In genomic region chr18:75208055-75208835, GRCh38 we compare ENCODE assay signal across 8 cellular contexts. TPM values are rescaled to one million over a fixed set of nuclear protein-coding genes. Genes with fewer than 3 reads are reported as not detected.
A peak's percentile ranks its signal among the peaks of the same experiment; 100 is the strongest.
DNase-seq lines count a peak whose midpoint lies in the region; ATAC-seq and TF ChIP-seq lines count a peak whose summit lies in the region.

No MANE protein-coding gene starts in this region.

- peaks cover 60% of the 10 kb centered on the region for H3K4me1 Mint-ChIP-seq in activated naive CD4-positive, alpha-beta T cell treated with anti-CD3 and anti-CD28 coated beads, Interleukin-2, amount 10 ng/mL, durations not matched to agents 7 days and 5 days
- peaks cover 29% of the 10 kb centered on the region for H3K4me1 Mint-ChIP-seq in glutamatergic neuron (ENCODE audit: low read depth, unreplicated experiment)

- peaks cover 18 to 24% of the 10 kb centered on the region in 2 experiments for H3K4me1 ChIP-seq in trophoblast cell (ENCODE audit: control insufficient read depth in 1 of 2, insufficient read depth in 2 of 2, low read length in 2 of 2)

- H2BK12ac ChIP-seq in trophoblast cell (ENCODE audit: low read length): no peak overlapping the region

- H3K27ac Mint-ChIP-seq in activated naive CD4-positive, alpha-beta T cell treated with anti-CD3 and anti-CD28 coated beads, Interleukin-2, amount 10 ng/mL, durations not matched to agents 7 days and 5 days: peak overlapping the region; percentile 95
- H3K27ac Mint-ChIP-seq in glutamatergic neuron (ENCODE audit: unreplicated experiment): peak overlapping the region; percentile 17

- no peak for DNase-seq in BJ (ENCODE audit: low read depth)
- peak; percentile 74 to 77 for DNase-seq in HL-60 (ENCODE audit: low read depth in 1 of 2, low spot score in 1 of 2)
- DNase-seq in RPMI8226: peak; percentile 75
- DNase-seq in activated naive CD4-positive, alpha-beta T cell treated with anti-CD3 and anti-CD28 coated beads, Interleukin-2, amount 10 ng/mL, durations not matched to agents 7 days and 5 days: peak; percentile 67
- peak; percentile 63 for DNase-seq in glutamatergic neuron
- DNase-seq in trophoblast cell: peak in 1 of 2 donors; percentile 68
- DNase-seq in SHP77 treated with DMSO at 0.1 percent for 48 hours (lab: John Stamatoyannopoulos, UW): no peak

- H3K14ac ChIP-seq in trophoblast cell (ENCODE audit: low read length): no peak overlapping the region

- peaks cover 4% of the 10 kb centered on the region for H3K9me3 ChIP-seq in trophoblast cell (ENCODE audit: insufficient read depth, low read depth, low read length)

- peak overlapping the region; percentile 94 for H3K27ac ChIP-seq in HL-60 (replicated peaks)
- no peak overlapping the region for H3K27ac ChIP-seq in trophoblast cell (ENCODE audit: low read depth, low read length)

- no peak overlapping the region for H2BK5ac ChIP-seq in trophoblast cell (ENCODE audit: low read depth, low read length, poor library complexity)

- H3K27me3 ChIP-seq in BJ (ENCODE audit: control insufficient read depth, insufficient read depth, low read length) (no peaks in the 10 kb centered on the region), HL-60 (ENCODE audit: insufficient read depth, poor library complexity, severe bottlenecking) (no peaks in the 10 kb centered on the region), trophoblast cell (ENCODE audit: insufficient read depth, low read length) (peaks cover 57% of the 10 kb centered on the region)

- H3K4me3 ChIP-seq in BJ (ENCODE audit: low read depth, low read length) (peak overlapping the region; percentile 68), HL-60 (replicated peaks; ENCODE audit: insufficient read depth, low read length) (peak overlapping the region; percentile 90), trophoblast cell (ENCODE audit: low read depth, low read length) (peak overlapping the region; percentile 83)

- peak overlapping the region; percentile 97 for H4K91ac ChIP-seq in trophoblast cell (ENCODE audit: low read depth, low read length)

- no peaks in the 10 kb centered on the region for H3K9me3 Mint-ChIP-seq in activated naive CD4-positive, alpha-beta T cell treated with anti-CD3 and anti-CD28 coated beads, Interleukin-2, amount 10 ng/mL, durations not matched to agents 7 days and 5 days
- peaks cover 33% of the 10 kb centered on the region for H3K9me3 Mint-ChIP-seq in glutamatergic neuron (ENCODE audit: unreplicated experiment)

- H2BK120ac ChIP-seq in trophoblast cell (ENCODE audit: insufficient read depth, low read length, poor library complexity): no peak overlapping the region

- H3K36me3 ChIP-seq in BJ (ENCODE audit: control insufficient read depth, insufficient read depth, low read length) (peaks cover 3% of the 10 kb centered on the region), trophoblast cell (ENCODE audit: control insufficient read depth in 1 of 2, insufficient read depth in 2 of 2, low read length in 2 of 2) (no peaks in the 10 kb centered on the region)

- peaks cover 5% of the 10 kb centered on the region for H3K79me2 ChIP-seq in trophoblast cell (ENCODE audit: control insufficient read depth, insufficient read depth, low read length, poor library complexity)

- H3K4ac ChIP-seq in trophoblast cell (ENCODE audit: low read depth, low read length): no peak overlapping the region

- peaks cover 45% of the 10 kb centered on the region for H3K36me3 Mint-ChIP-seq in activated naive CD4-positive, alpha-beta T cell treated with anti-CD3 and anti-CD28 coated beads, Interleukin-2, amount 10 ng/mL, durations not matched to agents 7 days and 5 days
- H3K36me3 Mint-ChIP-seq in glutamatergic neuron (ENCODE audit: unreplicated experiment): no peaks in the 10 kb centered on the region

- POLR2A ChIA-PET in BJ (lab: Charles Lee): no interaction called here

- H4K8ac ChIP-seq in trophoblast cell (ENCODE audit: low read depth, low read length): no peak overlapping the region

- H3K27me3 Mint-ChIP-seq in activated naive CD4-positive, alpha-beta T cell treated with anti-CD3 and anti-CD28 coated beads, Interleukin-2, amount 10 ng/mL, durations not matched to agents 7 days and 5 days: peaks cover 48% of the 10 kb centered on the region
- H3K27me3 Mint-ChIP-seq in glutamatergic neuron (ENCODE audit: unreplicated experiment): peaks cover 32% of the 10 kb centered on the region

- no peak overlapping the region for H2AK5ac ChIP-seq in trophoblast cell (ENCODE audit: low read length)

- peaks cover 8% of the 10 kb centered on the region for H3K79me1 ChIP-seq in trophoblast cell (ENCODE audit: low read length)

- H3K9ac ChIP-seq in trophoblast cell (ENCODE audit: low read length): peak overlapping the region; percentile 29

- H3K18ac ChIP-seq in trophoblast cell (ENCODE audit: low read length): no peak overlapping the region

- WGBS in trophoblast cell (ENCODE audit: extremely low coverage, insufficient coverage, insufficient read length): no CpG with 5 or more reads among the region's 73 CpGs

- H3K23ac ChIP-seq in trophoblast cell (ENCODE audit: low read length): peak overlapping the region; percentile 76

- H4K12ac ChIP-seq in trophoblast cell (ENCODE audit: low read depth, low read length): no peak overlapping the region

- CTCF ChIA-PET in BJ (lab: Yijun Ruan, JAX): interaction anchor here (0.7 kb wide), 1 partner anchor 271 kb away, joined by 3 read pairs; no protein-coding TSS in a partner anchor
- CTCF ChIA-PET in activated naive CD4-positive, alpha-beta T cell treated with anti-CD3 and anti-CD28 coated beads, Interleukin-2, amount 10 ng/mL, durations not matched to agents 7 days and 5 days (lab: Charles Lee): no interaction called here

- peak overlapping the region; percentile 93 for H2AFZ ChIP-seq in trophoblast cell (ENCODE audit: insufficient read depth, low read length, poor library complexity)

- H3K4me2 ChIP-seq in trophoblast cell (ENCODE audit: low read length): peak overlapping the region; percentile 84

- H3K4me3 Mint-ChIP-seq in activated naive CD4-positive, alpha-beta T cell treated with anti-CD3 and anti-CD28 coated beads, Interleukin-2, amount 10 ng/mL, durations not matched to agents 7 days and 5 days: peak overlapping the region; percentile 99
- peak overlapping the region; percentile 91 for H3K4me3 Mint-ChIP-seq in glutamatergic neuron (ENCODE audit: unreplicated experiment)

- ATAC-seq in GM19372 (IDR thresholded peaks at IDR 0.05; ENCODE audit: low read depth, unreplicated experiment): peak; percentile 3

- TF ChIP-seq CTCF in BJ (IDR thresholded peaks at IDR 0.05; ENCODE audit: insufficient read depth, low read depth, low read length) (no peak), HL-60 (IDR thresholded peaks at IDR 0.05; ENCODE audit: insufficient read depth, low read length) (no peak), glutamatergic neuron (IDR thresholded peaks at IDR 0.05; ENCODE audit: partially characterized antibody, unreplicated experiment) (no peak)

RNA-seq across cellular contexts. Expression of gene PTGR3, which starts 0.7 kb away (rescaled TPM):
- polyA plus RNA-seq in BJ (2011; rRNA removed): 63.0 and 70.3 TPM in 2 replicates
- 58.4 and 99.1 TPM in 2 replicates for polyA minus RNA-seq in BJ (2011; rRNA and poly(A)+ RNA removed)
- total RNA-seq in glutamatergic neuron (ENCODE audit: unreplicated experiment): 20.4 TPM
- polyA plus RNA-seq in trophoblast cell (2013): 2.7 and 3.5 TPM in 2 replicates

RNA-seq across cellular contexts. Expression of gene TSHZ1, which starts 2.4 kb away (rescaled TPM):
- polyA plus RNA-seq in BJ (2011; rRNA removed): 19.3 and 23.9 TPM in 2 replicates
- polyA minus RNA-seq in BJ (2011; rRNA and poly(A)+ RNA removed): 29.9 and 37.0 TPM in 2 replicates
- 5.3 TPM for total RNA-seq in glutamatergic neuron (ENCODE audit: unreplicated experiment)
- polyA plus RNA-seq in trophoblast cell (2013): 1.2 and 1.4 TPM in 2 replicates

Comparison
In these comparisons a context has a peak if more than half of its experiments do, and no peak if none do; other contexts are left out.
1. DNase-seq: peak in HL-60 (2 of 2), RPMI8226 (single experiment), activated naive CD4-positive, alpha-beta T cell treated with anti-CD3 and anti-CD28 coated beads, Interleukin-2, amount 10 ng/mL, durations not matched to agents 7 days and 5 days (single experiment) and glutamatergic neuron (single experiment); none in BJ (single experiment) and SHP77 treated with DMSO at 0.1 percent for 48 hours (single experiment).
2. Peak in every context shown above with its lines, with median percentiles within 50 percentile points of each other: H3K4me3 ChIP-seq.